Comparison of ENCODE assay signal across 8 cellular contexts in genomic region chr9:95507456-95508241, GRCh38. TPM values are rescaled to one million over a fixed set of nuclear protein-coding genes. Genes with fewer than 3 reads are reported as not detected.
DNase-seq lines count a peak whose midpoint lies in the region; ATAC-seq and TF ChIP-seq lines count a peak whose summit lies in the region.

No MANE protein-coding gene starts in this region.

- no peaks in the 10 kb centered on the region for H3K27me3 ChIP-seq in fibroblast of lung (ENCODE audit: control insufficient read depth, insufficient read depth, low read length)

- H3K27me3 Mint-ChIP-seq in activated CD4-positive, alpha-beta T cell treated with anti-CD3 and anti-CD28 coated beads for 36 hours = peaks cover 13% of the 10 kb centered on the region
- H3K27me3 Mint-ChIP-seq in nephron (ENCODE audit: low read depth) = no peaks in the 10 kb centered on the region

- H3K36me3 Mint-ChIP-seq in activated CD4-positive, alpha-beta T cell treated with anti-CD3 and anti-CD28 coated beads for 36 hours (ENCODE audit: low read depth) = peaks cover 7% of the 10 kb centered on the region
- H3K36me3 Mint-ChIP-seq in nephron (ENCODE audit: low read depth) = peaks cover 10% of the 10 kb centered on the region

- no peaks in the 10 kb centered on the region for H3K9me3 Mint-ChIP-seq in activated CD4-positive, alpha-beta T cell treated with anti-CD3 and anti-CD28 coated beads for 36 hours (ENCODE audit: low read depth)
- H3K9me3 Mint-ChIP-seq in nephron = no peaks in the 10 kb centered on the region

- peak overlapping the region; percentile 25 for H2AFZ ChIP-seq in fibroblast of lung (ENCODE audit: low read length)

- H4K20me1 ChIP-seq in fibroblast of lung (ENCODE audit: control insufficient read depth, extremely low read depth, insufficient read depth, low read length) = no peaks in the 10 kb centered on the region

- peak overlapping the region; percentile 74 to 89 (median 82) for H3K4me3 ChIP-seq in fibroblast of lung (replicated peaks in 1 of 4; ENCODE audit: control extremely low read depth in 1 of 4, insufficient read depth in 1 of 4, low read depth in 3 of 4, low read length in 4 of 4)

- POLR2A ChIA-PET in activated CD4-positive, alpha-beta T cell treated with anti-CD3 and anti-CD28 coated beads for 36 hours (lab: Charles Lee) = no interaction called here

- peak overlapping the region; percentile 85 for H3K27ac Mint-ChIP-seq in activated CD4-positive, alpha-beta T cell treated with anti-CD3 and anti-CD28 coated beads for 36 hours
- peak overlapping the region; percentile 92 to 99 (median 98) for H3K27ac Mint-ChIP-seq in nephron

- no peak for ATAC-seq in activated CD4-positive, alpha-beta T cell treated with anti-CD3 and anti-CD28 coated beads for 36 hours
- no peak for ATAC-seq in HG03095 (IDR thresholded peaks at IDR 0.05; ENCODE audit: unreplicated experiment)
- no peak for ATAC-seq in HG03108 (IDR thresholded peaks at IDR 0.05; ENCODE audit: unreplicated experiment)

- H3K36me3 ChIP-seq in fibroblast of lung (ENCODE audit: control insufficient read depth, insufficient read depth, low read length) = no peaks in the 10 kb centered on the region

- peak overlapping the region; percentile 37 for H3K27ac ChIP-seq in fibroblast of lung (ENCODE audit: insufficient read depth, low read length)

- intact Hi-C loops in activated CD4-positive, alpha-beta T cell treated with anti-CD3 and anti-CD28 coated beads for 36 hours (cut with DNase I, micrococcal nuclease) = loop anchor here (2.0 to 10.0 kb wide), 5 partner anchors 80 to 1340 kb away; partner anchors contain the start of gene FANCC (in 1 of the 2)

- peak; percentile 63 for DNase-seq in activated CD4-positive, alpha-beta T cell treated with anti-CD3 and anti-CD28 coated beads for 36 hours
- no peak for DNase-seq in activated CD4-positive, alpha-beta T cell treated with anti-CD3 and anti-CD28 coated beads for 1 hour
- DNase-seq in NCI-H69 (lab: John Stamatoyannopoulos, UW) (peak; percentile 91), activated T-helper 1 cell treated with Interleukin-2 at 50 U/mL for 16 hours (ENCODE audit: low read depth) (peak; percentile 15), fibroblast of lung (ENCODE audit: low read depth in 2 of 2) (peak; percentile 77)

- no peak for TF ChIP-seq CTCF in fibroblast of lung (conservative IDR thresholded peaks at IDR 0.05 in 1 of 2, IDR thresholded peaks at IDR 0.05 in 1 of 2; ENCODE audit: low read depth in 1 of 2, low read length in 2 of 2)
- no peak for TF ChIP-seq CTCF in nephron (IDR thresholded peaks at IDR 0.05; ENCODE audit: unreplicated experiment in 3 of 3)

- H3K4me1 Mint-ChIP-seq in activated CD4-positive, alpha-beta T cell treated with anti-CD3 and anti-CD28 coated beads for 36 hours = peaks cover 44% of the 10 kb centered on the region
- H3K4me1 Mint-ChIP-seq in nephron = peaks cover 39% of the 10 kb centered on the region

- H3K4me3 Mint-ChIP-seq in activated CD4-positive, alpha-beta T cell treated with anti-CD3 and anti-CD28 coated beads for 36 hours = peak overlapping the region; percentile 100
- H3K4me3 Mint-ChIP-seq in nephron = peak overlapping the region; percentile 98 to 99 (median 98)

- peaks cover 9% of the 10 kb centered on the region for H3K4me1 ChIP-seq in fibroblast of lung (ENCODE audit: control insufficient read depth, extremely low read depth, insufficient read depth, low read length)

- CTCF ChIA-PET in activated CD4-positive, alpha-beta T cell treated with anti-CD3 and anti-CD28 coated beads for 36 hours (lab: Charles Lee) = interaction anchor here (1.2 kb wide), 1 partner anchor 13 kb away, joined by 4 read pairs; no protein-coding TSS in a partner anchor

- H3K4me2 ChIP-seq in fibroblast of lung (ENCODE audit: extremely low read depth, insufficient read depth, low read length) = peak overlapping the region; percentile 69

- H3K9me3 ChIP-seq in fibroblast of lung (ENCODE audit: control insufficient read depth, insufficient read depth, low read depth, low read length) = no peaks in the 10 kb centered on the region

- peaks cover 5% of the 10 kb centered on the region for H3K79me2 ChIP-seq in fibroblast of lung (ENCODE audit: control insufficient read depth, insufficient read depth, low read length)

- H3K9ac ChIP-seq in fibroblast of lung (ENCODE audit: insufficient read depth, low read length) = peak overlapping the region; percentile 57

RNA-seq across cellular contexts. Expression of gene PTCH1, which starts 9.1 kb away (rescaled TPM):
- 1 to 10 TPM; 4.4 to 5.6 TPM for total RNA-seq in activated CD4-positive, alpha-beta T cell treated with anti-CD3 and anti-CD28 coated beads for 36 hours
- total RNA-seq in fibroblast of lung = 18.0 and 20.1 TPM in 2 replicates
- polyA plus RNA-seq in fibroblast of lung = 3.2 and 3.3 TPM in 2 replicates
- 4.5 and 6.5 TPM in 2 replicates for polyA plus RNA-seq in fibroblast of lung (2012)
- polyA minus RNA-seq in fibroblast of lung (ENCODE audit: low replicate concordance) = 15.9 and 22.9 TPM in 2 replicates
